14 cellular contexts compared by ENCODE assay signal in genomic region chr20:57167971-57168693, GRCh38.
DNase-seq lines count a peak whose midpoint lies in the region; ATAC-seq and TF ChIP-seq lines count a peak whose summit lies in the region.
"Had no signal": no experiment of that assay in that cellular context is flagged by ENCODE, and none has a peak within 500 bp of the region (broad histone marks: within the 10 kb centered on the region; RNA-seq: fewer than 3 reads in every experiment).

No MANE protein-coding gene starts in this region.

- TF ChIP-seq RAD21 in SK-N-SH (IDR thresholded peaks at IDR 0.05; ENCODE audit: low read length): no peak

- TF ChIP-seq CTCF in gastrocnemius medialis (IDR thresholded peaks at IDR 0.05 in 4 of 5, conservative IDR thresholded peaks at IDR 0.05 in 1 of 5) (no peak), SK-N-SH (IDR thresholded peaks at IDR 0.05) (no peak), mammary epithelial cell (conservative IDR thresholded peaks at IDR 0.05 in 1 of 2, IDR thresholded peaks at IDR 0.05 in 1 of 2; ENCODE audit: extremely low read depth in 1 of 2, insufficient read depth in 1 of 2, low read depth in 1 of 2, low read length in 2 of 2) (no peak)

- ATAC-seq in gastrocnemius medialis: peak; percentile 47 to 60
- ATAC-seq: activated naive CD4-positive, alpha-beta T cell treated with anti-CD3 and anti-CD28 coated beads, Interleukin-2, amount 50 U/mL, for 72 hours; stimulated activated naive B cell treated with anti-CD40 and anti-IgM and Interleukin-4, amounts not matched to agents 10 μg/mL and 1 μg/mL and 100 μg/mL, for 72 hours had no signal

- no peaks in the 10 kb centered on the region for H3K9me2 ChIP-seq in SK-N-SH

- no peak overlapping the region for H3K9ac ChIP-seq in SK-N-SH
- no peak overlapping the region for H3K9ac ChIP-seq in mammary epithelial cell (ENCODE audit: insufficient read depth, low read length)
- H3K9ac ChIP-seq: BLaER1 had no signal

- in situ Hi-C loops in gastrocnemius medialis (cut with MboI; ENCODE audit: low sequenced_read_pairs in 4 of 4) (no loop called here), mammary epithelial cell (cut with MboI; ENCODE audit: low sequenced_read_pairs in 2 of 2) (no loop called here)

- H3K27me3 ChIP-seq in SJCRH30: no peaks in the 10 kb centered on the region
- H3K27me3 ChIP-seq in gastrocnemius medialis: no peaks in the 10 kb centered on the region
- no peaks in the 10 kb centered on the region for H3K27me3 ChIP-seq in SK-N-SH (ENCODE audit: insufficient read depth)
- no peaks in the 10 kb centered on the region for H3K27me3 ChIP-seq in mammary epithelial cell (ENCODE audit: insufficient read depth, low read length)
- H3K27me3 ChIP-seq: BLaER1 had no signal

- peaks cover 4% of the 10 kb centered on the region; the same call in 1 of the 2 replicates for H3K36me3 ChIP-seq in SJCRH30
- no peaks in the 10 kb centered on the region for H3K36me3 ChIP-seq in gastrocnemius medialis
- no peaks in the 10 kb centered on the region for H3K36me3 ChIP-seq in SK-N-SH (replicated peaks in 1 of 2; ENCODE audit: control insufficient read depth in 1 of 2, insufficient read depth in 2 of 2, low read length in 1 of 2)
- no peaks in the 10 kb centered on the region for H3K36me3 ChIP-seq in mammary epithelial cell (ENCODE audit: insufficient read depth, low read length)
- H3K36me3 ChIP-seq: BLaER1 had no signal

- DNase-seq in EL (peak; percentile 45), SJCRH30 (peak; percentile 99 to 100), iPS-NIHi11 (ENCODE audit: low spot score) (peak; percentile 28), gastrocnemius medialis (no peak), SK-N-SH (no peak), HuH-7.5 (ENCODE audit: low spot score) (no peak), mammary epithelial cell (no peak)
- no peak for DNase-seq in effector CD4-positive, alpha-beta T cell
- DNase-seq: activated CD8-positive, alpha-beta memory T cell treated with anti-CD3 and anti-CD28 coated beads for 24 hours; NK-92 treated with Interleukin-12 subunit alpha and Interleukin-12 subunit beta, amount 100 ng/mL, for 24 hours; stimulated activated CD4-positive, alpha-beta T cell treated with anti-CD3 and anti-CD28 coated beads, Interleukin-15, amount 100 ng/mL, for 24 hours; stimulated activated naive B cell treated with anti-CD40 and anti-IgM and Interleukin-4, amounts not matched to agents 10 μg/mL and 1 μg/mL and 100 μg/mL, for 72 hours had no signal

- H4K20me1 ChIP-seq in SK-N-SH (ENCODE audit: insufficient read depth): no peaks in the 10 kb centered on the region
- no peaks in the 10 kb centered on the region for H4K20me1 ChIP-seq in mammary epithelial cell (ENCODE audit: insufficient read depth, low read length)
- H4K20me1 ChIP-seq: BLaER1 had no signal

- no peak for TF ChIP-seq EP300 in SK-N-SH (IDR thresholded peaks at IDR 0.05; ENCODE audit: borderline replicate concordance in 1 of 2, low read depth in 1 of 2, low read length in 1 of 2)

- H2AFZ ChIP-seq in SK-N-SH (ENCODE audit: low read depth) (no peak overlapping the region), mammary epithelial cell (ENCODE audit: low read depth, low read length) (no peak overlapping the region)

- CTCF ChIA-PET in SK-N-SH (lab: Yijun Ruan, JAX): no interaction called here
- CTCF ChIA-PET in mammary epithelial cell (lab: Charles Lee; ENCODE audit: low non-redundant PET): no interaction called here

- no peaks in the 10 kb centered on the region for H3K79me2 ChIP-seq in SK-N-SH (ENCODE audit: insufficient read depth)
- H3K79me2 ChIP-seq in mammary epithelial cell (ENCODE audit: insufficient read depth, low read length): no peaks in the 10 kb centered on the region

- H3K9me3 ChIP-seq in SJCRH30 (replicated peaks): peaks cover 7% of the 10 kb centered on the region; the same call in 1 of the 2 replicates
- H3K9me3 ChIP-seq in gastrocnemius medialis: no peaks in the 10 kb centered on the region
- no peaks in the 10 kb centered on the region for H3K9me3 ChIP-seq in SK-N-SH
- H3K9me3 ChIP-seq in mammary epithelial cell (replicated peaks; ENCODE audit: insufficient read depth, low read length): peaks cover 2% of the 10 kb centered on the region

- POLR2A ChIA-PET in SK-N-SH (lab: Yijun Ruan, JAX): no interaction called here

- H3K4me2 ChIP-seq in SK-N-SH (no peak overlapping the region), mammary epithelial cell (ENCODE audit: insufficient read depth, low read depth, low read length) (no peak overlapping the region)
- H3K4me2 ChIP-seq: BLaER1 had no signal

- H3F3A ChIP-seq in SK-N-SH (replicated peaks; ENCODE audit: insufficient read depth): no peaks in the 10 kb centered on the region

- no peak for TF ChIP-seq POLR2A in gastrocnemius medialis (IDR thresholded peaks at IDR 0.05)

- peak overlapping the region; percentile 13 for H3K4me3 ChIP-seq in SJCRH30
- H3K4me3 ChIP-seq in gastrocnemius medialis: no peak overlapping the region
- no peak overlapping the region for H3K4me3 ChIP-seq in SK-N-SH (ENCODE audit: low read depth in 2 of 2, low read length in 1 of 2)
- no peak overlapping the region for H3K4me3 ChIP-seq in mammary epithelial cell (replicated peaks in 1 of 3; ENCODE audit: insufficient read depth in 1 of 3, low read depth in 2 of 3, low read length in 3 of 3)
- H3K4me3 ChIP-seq: BLaER1 had no signal

- no TSS peak for BruUV-seq in mammary epithelial cell (replicated peaks; lab: Mats Ljungman, UMichigan)

- H3K27ac ChIP-seq in SJCRH30 (peak overlapping the region; percentile 96), gastrocnemius medialis (no peak overlapping the region), SK-N-SH (ENCODE audit: low read depth in 2 of 2, low read length in 1 of 2) (no peak overlapping the region), mammary epithelial cell (ENCODE audit: insufficient read depth, low read depth, low read length) (no peak overlapping the region)
- H3K27ac ChIP-seq: BLaER1 had no signal

- H3K4me1 ChIP-seq in SJCRH30: peaks cover 24% of the 10 kb centered on the region
- no peaks in the 10 kb centered on the region for H3K4me1 ChIP-seq in gastrocnemius medialis
- no peaks in the 10 kb centered on the region; a peak in 1 of 4 replicates for H3K4me1 ChIP-seq in SK-N-SH (ENCODE audit: control insufficient read depth in 1 of 2, insufficient read depth in 2 of 2, low read depth in 1 of 2, low read length in 1 of 2)
- no peaks in the 10 kb centered on the region for H3K4me1 ChIP-seq in mammary epithelial cell (ENCODE audit: insufficient read depth, low read length)

- intact Hi-C loops in gastrocnemius medialis (cut with DNase I; ENCODE audit: low total_unique reads): no loop called here
- intact Hi-C loops in mammary epithelial cell (cut with micrococcal nuclease): no loop called here

- dilution Hi-C loops in mammary epithelial cell (cut with HindIII; ENCODE audit: low sequenced_read_pairs): no loop called here

- WGBS in SK-N-SH (ENCODE audit: low lambda C conversion rate): 53% methylated on average over 18 of the region's 26 CpGs
- 82% methylated on average over 25 of the region's 26 CpGs for WGBS in mammary epithelial cell (ENCODE audit: low coverage, missing lambda C conversion rate)

TF ChIP-seq in SK-N-SH, 30 proteins besides CTCF, POLR2A, EP300 and RAD21:
- no peak for TF ChIP-seq POLR2AphosphoS5 (IDR thresholded peaks at IDR 0.05; ENCODE audit: low read depth, low read length)
- TF ChIP-seq EZH2phosphoT487 (IDR thresholded peaks at IDR 0.05; ENCODE audit: borderline replicate concordance, low read depth): no peak
- TF ChIP-seq GABPA (IDR thresholded peaks at IDR 0.05; ENCODE audit: low read depth): no peak

Comparison
In these comparisons a context has a peak if more than half of its experiments do, and no peak if none do; other contexts are left out.
1. DNase-seq: peak in EL (single experiment), SJCRH30 (2 of 2) and iPS-NIHi11 (single experiment); none in gastrocnemius medialis (0 of 2), SK-N-SH (single experiment), HuH-7.5 (single experiment), effector CD4-positive, alpha-beta T cell (single experiment) and mammary epithelial cell (single experiment).